Comparison of ENCODE assay signal across 11 cellular contexts in genomic region chr21:31630062-31630711, GRCh38. TPM values are rescaled to one million over a fixed set of nuclear protein-coding genes. Genes with fewer than 3 reads are reported as not detected.
DNase-seq lines count a peak whose midpoint lies in the region; ATAC-seq, FAIRE-seq and TF ChIP-seq lines count a peak whose summit lies in the region.
"Had no signal": no experiment of that assay in that cellular context is flagged by ENCODE, and none has a peak within 500 bp of the region (broad histone marks: within the 10 kb centered on the region; RNA-seq: fewer than 3 reads in every experiment).

No MANE protein-coding gene starts in this region.

- TF ChIP-seq CTCF in C4-2B (conservative IDR thresholded peaks at IDR 0.05): no peak
- no peak for TF ChIP-seq CTCF in MCF 10A (IDR thresholded peaks at IDR 0.05; ENCODE audit: unreplicated experiment)
- TF ChIP-seq CTCF in lung (IDR thresholded peaks at IDR 0.05; ENCODE audit: control extremely low read depth, extremely low read depth): no peak

- no peaks in the 10 kb centered on the region for H3K27me3 Mint-ChIP-seq in MCF 10A (ENCODE audit: insufficient read depth, unreplicated experiment)
- H3K27me3 Mint-ChIP-seq: activated B cell treated with CpG ODN at 0.5 μM for 24 hours had no signal

- no peak for ATAC-seq in lung (ENCODE audit: insufficient read depth, low FRiP score)
- ATAC-seq in GM21528 (IDR thresholded peaks at IDR 0.05; ENCODE audit: low FRiP score, unreplicated experiment): no peak
- ATAC-seq in Right ventricle myocardium superior (ENCODE audit: poor library complexity): no peak

- 53 to 85% methylated on average over 8 of the region's 8 CpGs for WGBS in lung, 2 donors

- POLR2A ChIA-PET in MCF 10A (lab: Yijun Ruan, JAX): interaction anchor here (0.8 to 1.6 kb wide), 6 partner anchors 10 to 287 kb away, joined by 3 to 5 read pairs (median 3); partner anchors contain the start of gene TIAM1

- peaks cover 14% of the 10 kb centered on the region for H3K4me1 Mint-ChIP-seq in MCF 10A (ENCODE audit: insufficient read depth, unreplicated experiment)
- H3K4me1 Mint-ChIP-seq: activated B cell treated with CpG ODN at 0.5 μM for 24 hours, neural crest cell had no signal

- no peaks in the 10 kb centered on the region for H3K4me1 ChIP-seq in lung (ENCODE audit: control insufficient read depth in 2 of 2, insufficient read depth in 2 of 2, low read length in 2 of 2)

- H3K9me3 ChIP-seq in lung (ENCODE audit: control insufficient read depth in 2 of 2, insufficient read depth in 1 of 2, low read length in 1 of 2): no peaks in the 10 kb centered on the region

- H3K9me3 Mint-ChIP-seq in MCF 10A (ENCODE audit: unreplicated experiment): no peaks in the 10 kb centered on the region
- H3K9me3 Mint-ChIP-seq: activated B cell treated with CpG ODN at 0.5 μM for 24 hours had no signal

- no peak for FAIRE-seq in GM12891 (lab: Jason Lieb, UNC)

- CTCF ChIA-PET in MCF 10A (lab: Yijun Ruan, JAX): interaction anchor here (0.7 kb wide), 2 partner anchors 75 to 737 kb away, joined by 3 read pairs; no protein-coding TSS in a partner anchor

- DNase-seq in M059J (ENCODE audit: low read depth) (peak; percentile 98), MCF 10A (ENCODE audit: unreplicated experiment) (peak; percentile 96), lung (ENCODE audit: low spot score) (peak; percentile 52), GM12891 (ENCODE audit: insufficient read length, low spot score) (no peak), UCSD-AML1 (lab: John Stamatoyannopoulos, UW; ENCODE audit: unreplicated experiment) (no peak), Right ventricle myocardium superior (no peak)
- DNase-seq: activated B cell treated with CpG ODN at 0.5 μM for 24 hours, caudate nucleus had no signal

- H3K27ac Mint-ChIP-seq in MCF 10A (ENCODE audit: low read depth, unreplicated experiment): peak overlapping the region; percentile 43
- H3K27ac Mint-ChIP-seq: activated B cell treated with CpG ODN at 0.5 μM for 24 hours had no signal

- intact Hi-C loops in MCF 10A (cut with micrococcal nuclease) (loop anchor here (1.0 kb wide), 1 partner anchor 29 kb away; the partner anchor contains the start of gene SOD1), Right ventricle myocardium superior (cut with DNase I) (no loop called here)

- H3K27me3 ChIP-seq in lung (ENCODE audit: control insufficient read depth, insufficient read depth): no peaks in the 10 kb centered on the region

- H3K36me3 Mint-ChIP-seq in MCF 10A (ENCODE audit: insufficient read depth, unreplicated experiment): no peaks in the 10 kb centered on the region

- TF ChIP-seq POLR2A in GM12891 (IDR thresholded peaks at IDR 0.05; ENCODE audit: low read depth, low read length): no peak

- H3K4me3 Mint-ChIP-seq in MCF 10A (ENCODE audit: unreplicated experiment): peak overlapping the region; percentile 35
- H3K4me3 Mint-ChIP-seq: activated B cell treated with CpG ODN at 0.5 μM for 24 hours, neural crest cell had no signal

- no peak overlapping the region for H3K4me3 ChIP-seq in lung

- BruUV-seq in MCF 10A (replicated peaks; lab: Mats Ljungman, UMichigan): no TSS peak

- H3K27ac ChIP-seq in C4-2B: peak overlapping the region; percentile 57
- H3K27ac ChIP-seq in lung (ENCODE audit: low read depth in 1 of 2, low read length in 1 of 2): no peak overlapping the region

- no peaks in the 10 kb centered on the region for H3K36me3 ChIP-seq in lung (ENCODE audit: control insufficient read depth in 2 of 2, insufficient read depth in 2 of 2, low read length in 2 of 2)

TF ChIP-seq in GM12891, 5 proteins besides CTCF, POLR2A, EP300 and RAD21:
- TF ChIP-seq TAF1 (IDR thresholded peaks at IDR 0.05; ENCODE audit: low read depth, low read length): no peak
- no peak for TF ChIP-seq SPI1 (IDR thresholded peaks at IDR 0.05; ENCODE audit: low read depth, low read length)
- no peak for TF ChIP-seq PAX5 (IDR thresholded peaks at IDR 0.05; ENCODE audit: insufficient read depth, low read length, severe bottlenecking)
- no peak for TF ChIP-seq POLR2AphosphoS5 (IDR thresholded peaks at IDR 0.05; ENCODE audit: low read depth, low read length)
- TF ChIP-seq POU2F2 (IDR thresholded peaks at IDR 0.05; ENCODE audit: low read depth, low read length): no peak

RNA-seq across cellular contexts. Expression of gene SOD1, which starts 29.3 kb away (rescaled TPM):
- 503 and 518 TPM in 2 replicates for total RNA-seq in M059J (2014; rRNA removed; shearing (Covaris generic))
- total RNA-seq in MCF 10A (2022) (224 and 239 TPM in 2 replicates), lung (100 to 1,000 TPM in 1 of 2 donors, 10 to 100 TPM in 1; 90.3 to 144 TPM), Right ventricle myocardium superior (445 TPM)
- 100 to 1,000 TPM; 193 to 315 TPM for polyA plus RNA-seq in lung
- 293 TPM for polyA plus RNA-seq in GM12891 (2012; ENCODE audit: low read depth, missing spikeins)

Comparison
In these comparisons a context has a peak if more than half of its experiments do, and no peak if none do; other contexts are left out.
1. DNase-seq: peak in M059J (single experiment), MCF 10A (single experiment) and lung (single experiment); none in GM12891 (single experiment), UCSD-AML1 (single experiment) and Right ventricle myocardium superior (single experiment).